In the genomic region with DNA sequence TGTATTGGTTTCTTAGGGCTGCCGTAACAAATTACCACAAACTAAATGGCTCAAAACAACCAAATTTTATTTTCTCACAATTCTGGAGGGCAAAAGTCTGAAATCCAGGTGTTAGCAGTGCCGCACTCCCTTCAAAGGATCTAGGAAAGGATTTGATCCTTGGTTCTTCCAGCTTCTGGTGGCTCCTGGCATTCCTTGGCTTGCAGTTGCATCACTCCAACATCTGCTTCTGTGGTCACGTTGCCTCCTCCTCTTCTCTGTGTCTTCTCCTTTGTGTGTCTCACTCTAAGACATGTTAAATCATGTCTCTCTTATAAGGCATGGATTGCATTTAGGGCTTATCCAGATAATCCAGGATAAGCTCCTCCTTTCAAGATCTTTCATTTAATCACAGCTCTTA, we compare ENCODE assay signal across 14 cellular contexts.
DNase-seq lines count a peak whose midpoint lies in the region; ATAC-seq and TF ChIP-seq lines count a peak whose summit lies in the region.
"Had no signal": no experiment of that assay in that cellular context is flagged by ENCODE, and none has a peak within 500 bp of the region (broad histone marks: within the 10 kb centered on the region; RNA-seq: fewer than 3 reads in every experiment).

No MANE protein-coding gene starts in this region.

- no peak for ATAC-seq in HG03354 (IDR thresholded peaks at IDR 0.05; ENCODE audit: poor library complexity, severe bottlenecking, unreplicated experiment)
- ATAC-seq: GM23338 had no signal

- H3K4me3 ChIP-seq in foreskin fibroblast (ENCODE audit: low read depth in 1 of 2, low read length in 2 of 2), result no peak overlapping the region
- H3K4me3 ChIP-seq: GM23338 had no signal

- DNase-seq in NCI-H82 treated with DMSO at 0.1 percent for 48 hours (lab: John Stamatoyannopoulos, UW; ENCODE audit: unreplicated experiment) (peak; percentile 87), ecto neural progenitor cell (ENCODE audit: low spot score) (peak; percentile 4), islet precursor cell (peak; percentile 10), NCI-H345 (lab: John Stamatoyannopoulos, UW) (no peak), foreskin fibroblast (no peak)
- DNase-seq: ACHN; Caco-2; CD4-positive, alpha-beta T cell; DMS153; DMS79; GDM1; HCEC 1CT had no signal

- TF ChIP-seq CTCF in foreskin fibroblast (IDR thresholded peaks at IDR 0.05; ENCODE audit: low read depth, low read length), result no peak

Comparison
In these comparisons a context has a peak if more than half of its experiments do, and no peak if none do; other contexts are left out.
1. DNase-seq: peak in NCI-H82 treated with DMSO at 0.1 percent for 48 hours (single experiment), ecto neural progenitor cell (single experiment) and islet precursor cell (single experiment); none in NCI-H345 (single experiment) and foreskin fibroblast (0 of 2).